ENCODE assay signal across 8 cellular contexts in the genomic region with DNA sequence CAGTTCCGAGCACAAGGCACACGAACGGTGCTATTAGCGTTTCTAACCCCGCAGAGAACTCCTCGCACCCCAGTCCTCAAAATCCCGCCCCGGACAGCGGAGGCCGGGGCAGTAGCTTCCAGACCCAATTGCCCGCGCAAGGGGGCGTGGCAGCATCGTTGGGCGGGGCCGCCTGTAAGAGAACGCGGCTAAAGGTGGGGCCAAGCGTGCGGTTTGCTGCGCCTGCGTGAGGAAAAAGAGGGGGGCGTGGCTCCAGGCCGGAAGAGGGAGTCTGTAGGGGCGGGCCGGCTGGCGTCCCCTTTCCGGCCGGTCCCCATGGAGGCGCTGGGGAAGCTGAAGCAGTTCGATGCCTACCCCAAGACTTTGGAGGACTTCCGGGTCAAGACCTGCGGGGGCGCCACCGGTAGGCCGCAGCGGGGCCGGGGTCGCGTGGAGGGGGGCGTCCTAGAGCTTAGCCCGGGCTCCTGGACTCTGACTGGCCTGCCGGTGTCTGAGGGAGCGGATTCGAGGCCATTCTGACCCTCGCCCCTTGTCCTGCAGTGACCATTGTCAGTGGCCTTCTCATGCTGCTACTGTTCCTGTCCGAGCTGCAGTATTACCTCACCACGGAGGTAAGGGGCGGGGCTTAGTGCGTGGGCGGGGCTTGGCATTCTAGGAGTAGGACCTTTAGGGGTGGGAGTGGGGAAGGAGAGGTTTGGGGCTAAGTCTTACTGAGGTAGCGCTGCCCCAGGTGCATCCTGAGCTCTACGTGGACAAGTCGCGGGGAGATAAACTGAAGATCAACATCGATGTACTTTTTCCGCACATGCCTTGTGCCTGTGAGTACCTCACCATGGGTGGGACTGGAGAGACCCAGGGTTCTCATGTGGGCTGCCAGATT. TPM values are rescaled to one million over a fixed set of nuclear protein-coding genes. Genes with fewer than 3 reads are reported as not detected.
DNase-seq lines count a peak whose midpoint lies in the region; ATAC-seq and TF ChIP-seq lines count a peak whose summit lies in the region.

A gene (plus strand): TSS at position 296 of the 880 bp plus-strand sequence. CDS start 20 bp downstream, at position 316.

- no peaks in the 10 kb centered on the region for H3K27me3 Mint-ChIP-seq in T-helper 2 cell treated with Interferon-gamma antibody and Interleukin-4, amounts not matched to agents 5 μg/mL and 100 μg/mL, for 36 hours (ENCODE audit: low read depth)

- H3K36me3 ChIP-seq in ascending aorta (peaks cover 0 to 2% of the 10 kb centered on the region in 2 donors), rectal smooth muscle tissue (ENCODE audit: control insufficient read depth, insufficient read depth, low read length) (no peaks in the 10 kb centered on the region), vagina (peaks cover 0 to 14% of the 10 kb centered on the region in 2 donors)

- H3K4me1 Mint-ChIP-seq in T-helper 2 cell treated with Interferon-gamma antibody and Interleukin-4, amounts not matched to agents 5 μg/mL and 100 μg/mL, for 36 hours (ENCODE audit: low read depth), result peaks cover 12% of the 10 kb centered on the region

- peak; percentile 70 for TF ChIP-seq POLR2A in GM15510 (IDR thresholded peaks at IDR 0.05; ENCODE audit: borderline replicate concordance, extremely low read depth, insufficient read length)
- peak in 1 of 2 donors; percentile 27 for TF ChIP-seq POLR2A in vagina (IDR thresholded peaks at IDR 0.05)

- peak within 1 kb of the TSS; percentile 89 for H3K4me3 Mint-ChIP-seq in T-helper 2 cell treated with Interferon-gamma antibody and Interleukin-4, amounts not matched to agents 5 μg/mL and 100 μg/mL, for 36 hours

- intact Hi-C loops in ascending aorta (cut with DNase I), result loop anchor here (2.0 to 5.0 kb wide), 3 partner anchors 75 to 155 kb away; a partner anchor contains a TSS
- intact Hi-C loops in right cardiac atrium (cut with DNase I), result no loop called here
- intact Hi-C loops in vagina (cut with DNase I), result no loop called here

- H3K27ac ChIP-seq in ascending aorta (peak within 1 kb of the TSS; percentile 42 to 72), right cardiac atrium (ENCODE audit: low read length) (peak within 1 kb of the TSS; percentile 7), rectal smooth muscle tissue (ENCODE audit: low read depth, low read length) (peak within 1 kb of the TSS; percentile 59), vagina (peak within 1 kb of the TSS; percentile 73)

- WGBS in right cardiac atrium, result 4% methylated on average over 57 of the region's 57 CpGs

- H3K9me3 ChIP-seq in ascending aorta (no peaks in the 10 kb centered on the region), right cardiac atrium (ENCODE audit: control insufficient read depth, low read length) (no peaks in the 10 kb centered on the region), vagina (no peaks in the 10 kb centered on the region)

- H3K36me3 Mint-ChIP-seq in T-helper 2 cell treated with Interferon-gamma antibody and Interleukin-4, amounts not matched to agents 5 μg/mL and 100 μg/mL, for 36 hours (ENCODE audit: low read depth), result peaks cover 3% of the 10 kb centered on the region

- peak; percentile 79 for ATAC-seq in HG02938 (IDR thresholded peaks at IDR 0.05; ENCODE audit: unreplicated experiment)
- ATAC-seq in right cardiac atrium, result peak; percentile 99

- no peaks in the 10 kb centered on the region for H3K9me3 Mint-ChIP-seq in T-helper 2 cell treated with Interferon-gamma antibody and Interleukin-4, amounts not matched to agents 5 μg/mL and 100 μg/mL, for 36 hours

- TF ChIP-seq CTCF in ascending aorta (IDR thresholded peaks at IDR 0.05), result peak in 1 of 3 experiments; percentile 7
- TF ChIP-seq CTCF in vagina (IDR thresholded peaks at IDR 0.05), result no peak

- peaks cover 0 to 12% of the 10 kb centered on the region in 2 donors for H3K4me1 ChIP-seq in ascending aorta
- peaks cover 8% of the 10 kb centered on the region for H3K4me1 ChIP-seq in right cardiac atrium (ENCODE audit: control insufficient read depth, insufficient read depth, low read length)
- H3K4me1 ChIP-seq in rectal smooth muscle tissue (ENCODE audit: control insufficient read depth, insufficient read depth, low read length), result peaks cover 4% of the 10 kb centered on the region
- peaks cover 8% of the 10 kb centered on the region for H3K4me1 ChIP-seq in vagina

- H3K9ac ChIP-seq in rectal smooth muscle tissue (ENCODE audit: low read length), result peak within 1 kb of the TSS; percentile 32

- peak within 1 kb of the TSS; percentile 75 to 85 for H3K4me3 ChIP-seq in ascending aorta
- H3K4me3 ChIP-seq in right cardiac atrium (ENCODE audit: low read length), result peak within 1 kb of the TSS; percentile 79
- peak within 1 kb of the TSS; percentile 94 for H3K4me3 ChIP-seq in rectal smooth muscle tissue (ENCODE audit: low read length)
- H3K4me3 ChIP-seq in vagina, result peak within 1 kb of the TSS; percentile 68 to 86

- DNase-seq in NCI-H2029 (lab: John Stamatoyannopoulos, UW) (peak; percentile 96), ascending aorta (ENCODE audit: low spot score in 2 of 2) (peak; percentile 86 to 98), right cardiac atrium (peak; percentile 98 to 99 (median 99)), vagina (ENCODE audit: extremely low spot score in 2 of 2) (peak in 1 of 2 donors; percentile 90)
- peak; percentile 97 for DNase-seq in T-helper 2 cell treated with Interferon-gamma antibody and Interleukin-4, amounts not matched to agents 5 μg/mL and 100 μg/mL, for 36 hours (ENCODE audit: low spot score)

- H3K27ac Mint-ChIP-seq in T-helper 2 cell treated with Interferon-gamma antibody and Interleukin-4, amounts not matched to agents 5 μg/mL and 100 μg/mL, for 36 hours, result peak within 1 kb of the TSS; percentile 92

- H3K27me3 ChIP-seq in ascending aorta (no peaks in the 10 kb centered on the region), right cardiac atrium (ENCODE audit: control insufficient read depth, insufficient read depth) (no peaks in the 10 kb centered on the region), rectal smooth muscle tissue (ENCODE audit: control insufficient read depth, insufficient read depth, low read length) (no peaks in the 10 kb centered on the region), vagina (no peaks in the 10 kb centered on the region)

RNA-seq across cellular contexts. Expression of the gene that starts here (rescaled TPM):
- total RNA-seq in ascending aorta (67.7 TPM), right cardiac atrium (100 to 1,000 TPM; 129 to 138 (median 133) TPM), vagina (113 TPM)
- polyA plus RNA-seq in right cardiac atrium, result 83.7 TPM

Comparison
In these comparisons a context has a peak if more than half of its experiments do, and no peak if none do; other contexts are left out.
1. H3K27ac ChIP-seq: peak in every context shown above with its lines; median percentile 73 in vagina; 59 in rectal smooth muscle tissue; 57 in ascending aorta; 7 in right cardiac atrium.